11 cellular contexts compared by ENCODE assay signal in genomic region chr5:38257236-38258036, GRCh38. TPM values are rescaled to one million over a fixed set of nuclear protein-coding genes. Genes with fewer than 3 reads are reported as not detected.
DNase-seq lines count a peak whose midpoint lies in the region; ATAC-seq lines count a peak whose summit lies in the region.
"Had no signal": no experiment of that assay in that cellular context is flagged by ENCODE, and none has a peak within 500 bp of the region (broad histone marks: within the 10 kb centered on the region; RNA-seq: fewer than 3 reads in every experiment).

No MANE protein-coding gene starts in this region.

- H3K9me3 ChIP-seq in HUES6 (ENCODE audit: control insufficient read depth, insufficient read depth, low read depth, low read length) (peaks cover 9% of the 10 kb centered on the region; the same call in 1 of the 2 replicates), skeletal muscle tissue (ENCODE audit: control insufficient read depth in 3 of 3, low read length in 3 of 3) (no peaks in the 10 kb centered on the region)

- peak overlapping the region; percentile 70; the same call in 1 of the 2 replicates for H3K27ac ChIP-seq in HUES6 (ENCODE audit: low read depth, low read length)
- H3K27ac ChIP-seq in skeletal muscle tissue (ENCODE audit: low read depth, low read length): peak overlapping the region; percentile 38

- H3K4me1 ChIP-seq in HUES6 (ENCODE audit: control insufficient read depth, insufficient read depth, low read length) (peaks cover 17% of the 10 kb centered on the region), skeletal muscle tissue (ENCODE audit: control insufficient read depth in 3 of 3, insufficient read depth in 3 of 3, low read length in 3 of 3) (peaks cover 12 to 14% (median 12%) of the 10 kb centered on the region in 3 donors)

- ATAC-seq in left lobe of liver: peak; percentile 24
- ATAC-seq in HG03439 (IDR thresholded peaks at IDR 0.05; ENCODE audit: unreplicated experiment): no peak
- ATAC-seq: esophagus mucosa, GM12878 had no signal

- peak overlapping the region; percentile 87 for H3K4me3 ChIP-seq in HUES6 (ENCODE audit: low read depth, low read length)
- peak overlapping the region; percentile 52 to 73 (median 58) for H3K4me3 ChIP-seq in skeletal muscle tissue (ENCODE audit: low read length in 3 of 3)
- H3K4me3 ChIP-seq: GM12878 had no signal

- H3K9ac ChIP-seq in HUES6 (ENCODE audit: low read length): peak overlapping the region; percentile 70
- H3K9ac ChIP-seq in skeletal muscle tissue (ENCODE audit: low read depth in 1 of 3, low read length in 3 of 3): peak overlapping the region; percentile 5 to 68 (median 43)

- DNase-seq in ecto neural progenitor cell (ENCODE audit: low spot score) (peak; percentile 79), left lobe of liver (ENCODE audit: low spot score) (no peak), DMS53 (lab: John Stamatoyannopoulos, UW) (no peak), COLO829 (ENCODE audit: low spot score) (no peak)
- DNase-seq in activated CD4-positive, alpha-beta T cell treated with anti-CD3 and anti-CD28 coated beads for 48 hours: no peak
- DNase-seq: NK-92 treated with Interleukin-12 subunit alpha and Interleukin-12 subunit beta, amount 100 ng/mL, for 24 hours had no signal

- no peaks in the 10 kb centered on the region for H3K36me3 ChIP-seq in HUES6 (ENCODE audit: control insufficient read depth, insufficient read depth, low read length)
- no peaks in the 10 kb centered on the region for H3K36me3 ChIP-seq in skeletal muscle tissue (ENCODE audit: control insufficient read depth in 3 of 3, insufficient read depth in 3 of 3, low read length in 3 of 3)

- H3K27me3 ChIP-seq in HUES6 (ENCODE audit: control insufficient read depth, insufficient read depth, low read length) (peaks cover 84% of the 10 kb centered on the region), skeletal muscle tissue (ENCODE audit: control insufficient read depth in 3 of 3, insufficient read depth in 3 of 3, low read length in 3 of 3) (peaks cover 24 to 33% (median 32%) of the 10 kb centered on the region in 3 donors)

RNA-seq across cellular contexts. Expression of gene EGFLAM, which starts 0.9 kb away (rescaled TPM):
- 2.0 TPM for total RNA-seq in left lobe of liver
- total RNA-seq in skeletal muscle tissue: 41.8 TPM
- total RNA-seq: GM12878 had no signal

Comparison
In these comparisons a context has a peak if more than half of its experiments do, and no peak if none do; other contexts are left out.
1. RNA of gene EGFLAM, which starts 0.9 kb away (total RNA-seq): 41.8 TPM in skeletal muscle tissue (single experiment); 2.0 TPM in left lobe of liver (single experiment); every median in the first group is over 10 times any median in the second.